16 cellular contexts compared by ENCODE assay signal in the genomic region with DNA sequence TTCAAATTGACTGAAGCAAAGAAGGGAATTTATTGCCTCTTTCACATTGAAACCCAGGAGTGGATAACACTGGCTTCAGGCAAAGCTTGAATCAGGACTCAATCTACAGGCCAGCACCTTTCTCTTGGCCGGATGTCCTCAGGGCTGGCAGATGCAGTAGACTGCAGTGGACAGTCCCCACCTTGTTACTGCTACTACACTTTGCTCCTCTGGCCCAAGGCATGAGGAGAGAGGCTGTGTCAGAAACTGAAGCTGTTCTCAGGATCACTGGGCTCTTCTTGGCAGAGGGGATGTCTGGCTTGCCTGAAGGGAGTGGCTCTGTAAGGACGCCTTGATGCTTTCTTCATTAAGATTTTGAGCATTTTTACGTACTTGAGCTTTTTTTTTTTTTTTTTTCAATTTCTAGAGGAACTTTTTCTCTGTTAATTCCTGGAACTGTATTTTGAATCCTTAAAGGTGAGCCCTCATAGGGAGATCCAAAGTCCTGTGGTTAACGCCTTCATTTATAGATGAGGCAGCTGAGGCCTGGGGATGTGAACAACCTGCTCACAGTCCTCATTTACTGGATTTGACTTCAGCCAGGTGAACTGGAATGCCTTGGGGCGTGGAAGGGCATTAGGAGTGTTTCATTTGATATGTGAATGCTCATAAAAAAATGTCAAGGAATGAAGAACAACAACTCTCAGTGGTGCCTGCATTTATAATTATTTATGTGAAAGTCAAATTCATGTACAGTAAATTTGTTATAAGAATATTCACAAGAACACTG. TPM values are rescaled to one million over a fixed set of nuclear protein-coding genes. Genes with fewer than 3 reads are reported as not detected.
A peak's percentile ranks its signal among the peaks of the same experiment; 100 is the strongest.
DNase-seq lines count a peak whose midpoint lies in the region; ATAC-seq, FAIRE-seq and TF ChIP-seq lines count a peak whose summit lies in the region.
"Had no signal": no experiment of that assay in that cellular context is flagged by ENCODE, and none has a peak within 500 bp of the region (broad histone marks: within the 10 kb centered on the region; RNA-seq: fewer than 3 reads in every experiment).

No MANE protein-coding gene starts in this region.

- peaks cover 7% of the 10 kb centered on the region; the same call in 1 of the 2 replicates for H3K4me1 ChIP-seq in PC-3 (ENCODE audit: insufficient read depth, low read length)
- H3K4me1 ChIP-seq in right cardiac atrium (ENCODE audit: control insufficient read depth, insufficient read depth, low read length) = peaks cover 3% of the 10 kb centered on the region
- H3K4me1 ChIP-seq in small intestine (ENCODE audit: control insufficient read depth in 2 of 2, insufficient read depth in 1 of 2, low read depth in 1 of 2, low read length in 1 of 2) = no peaks in the 10 kb centered on the region
- H3K4me1 ChIP-seq in neural progenitor cell = peaks cover 12% of the 10 kb centered on the region
- H3K4me1 ChIP-seq: tibial artery had no signal

- CTCF ChIA-PET in PC-3 (lab: Charles Lee) = interaction anchor here (0.6 kb wide), 1 partner anchor 149 kb away, joined by 5 read pairs; no protein-coding TSS in a partner anchor

- ATAC-seq in PC-3 (peak; percentile 27), right cardiac atrium (peak; percentile 26 to 43), GM18502 (IDR thresholded peaks at IDR 0.05; ENCODE audit: poor library complexity, unreplicated experiment) (no peak)

- TF ChIP-seq CTCF in PC-3 (conservative IDR thresholded peaks at IDR 0.05; ENCODE audit: low read depth, low read length) (no peak), neural progenitor cell (IDR thresholded peaks at IDR 0.05) (no peak)

- no peaks in the 10 kb centered on the region for H3K36me3 ChIP-seq in PC-3 (ENCODE audit: low read depth, low read length)
- H3K36me3 ChIP-seq in small intestine (ENCODE audit: control insufficient read depth in 2 of 2, insufficient read depth in 2 of 2, low read length in 2 of 2) = peaks cover 2 to 4% of the 10 kb centered on the region in 2 donors
- H3K36me3 ChIP-seq in neural progenitor cell = no peaks in the 10 kb centered on the region

- H3K27me3 Mint-ChIP-seq in activated T-cell treated with anti-CD3 and anti-CD28 coated beads, Interleukin-2, amount 50 U/mL, for 24 hours = no peaks in the 10 kb centered on the region
- peaks cover 2% of the 10 kb centered on the region for H3K27me3 Mint-ChIP-seq in neural progenitor cell (ENCODE audit: insufficient read depth, low read depth)

- H3K36me3 Mint-ChIP-seq in activated T-cell treated with anti-CD3 and anti-CD28 coated beads, Interleukin-2, amount 50 U/mL, for 24 hours (ENCODE audit: low read depth) = peaks cover 25% of the 10 kb centered on the region
- no peaks in the 10 kb centered on the region for H3K36me3 Mint-ChIP-seq in neural progenitor cell
- H3K36me3 Mint-ChIP-seq: brain had no signal

- H3K9ac ChIP-seq in PC-3 (ENCODE audit: low read length) = no peak overlapping the region
- H3K9ac ChIP-seq in neural progenitor cell = no peak overlapping the region

- WGBS in right cardiac atrium = 83% methylated on average over 5 of the region's 5 CpGs
- WGBS in small intestine, 3 donors = 25 to 61% (median 47%) methylated on average over 5 of the region's 5 CpGs

- FAIRE-seq in small intestine (lab: Jason Lieb, UNC) = no peak
- FAIRE-seq: GM12892 had no signal

- H3K4me1 Mint-ChIP-seq in activated T-cell treated with anti-CD3 and anti-CD28 coated beads, Interleukin-2, amount 50 U/mL, for 24 hours (ENCODE audit: low read depth) = peaks cover 52% of the 10 kb centered on the region
- peaks cover 11% of the 10 kb centered on the region for H3K4me1 Mint-ChIP-seq in neural progenitor cell

- POLR2A ChIA-PET in PC-3 (lab: Charles Lee; ENCODE audit: unreplicated experiment) = no interaction called here

- H3K9me2 ChIP-seq in PC-3 (replicated peaks; ENCODE audit: low read length) = no peaks in the 10 kb centered on the region

- H3K4me2 ChIP-seq in PC-3 (ENCODE audit: low read length) (0 out of 2 replicates have a peak overlapping the region, but pooled peaks have one; percentile 5), neural progenitor cell (no peak overlapping the region)

- BruUV-seq in PC-3 (replicated peaks; lab: Mats Ljungman, UMichigan) = no TSS peak

- H3K79me2 ChIP-seq in PC-3 (ENCODE audit: low read length) (no peaks in the 10 kb centered on the region), neural progenitor cell (ENCODE audit: low read depth) (no peaks in the 10 kb centered on the region)

- H4K20me1 ChIP-seq in PC-3 (ENCODE audit: low read length) (no peaks in the 10 kb centered on the region), neural progenitor cell (ENCODE audit: low read depth) (no peaks in the 10 kb centered on the region)

- H3K27ac ChIP-seq in PC-3 (ENCODE audit: low read length) = no peak overlapping the region
- peak overlapping the region; percentile 20 for H3K27ac ChIP-seq in right cardiac atrium (ENCODE audit: low read length)
- peak overlapping the region; percentile 67 to 83 for H3K27ac ChIP-seq in small intestine (ENCODE audit: low read depth in 1 of 2, low read length in 1 of 2)
- H3K27ac ChIP-seq in neural progenitor cell = no peak overlapping the region
- H3K27ac ChIP-seq: tibial artery had no signal

- DNase-seq in activated T-cell treated with anti-CD3 and anti-CD28 coated beads, Interleukin-2, amount 50 U/mL, for 24 hours = no peak
- DNase-seq in activated T-cell treated with anti-CD3 and anti-CD28 coated beads for 4 hours (no peak), PC-3 (peak; percentile 19), right cardiac atrium (no peak), small intestine (peak; percentile 93), neural progenitor cell (ENCODE audit: low spot score) (no peak)
- DNase-seq in stimulated activated naive CD4-positive, alpha-beta T cell (lab: John Stamatoyannopoulos, UW) = no peak
- DNase-seq: activated CD8-positive, alpha-beta memory T cell treated with anti-CD3 and anti-CD28 coated beads, Interleukin-2, amount 50 U/mL, for 4 hours; Karpas-422; mesenchymal stem cell; NCI-H2081 treated with DMSO at 0.1 percent for 48 hours; tibial artery had no signal

- intact Hi-C loops in PC-3 (cut with micrococcal nuclease) (no loop called here), right cardiac atrium (cut with DNase I) (no loop called here)

- H2AFZ ChIP-seq in PC-3 (ENCODE audit: low read length) (no peak overlapping the region), neural progenitor cell (replicated peaks) (no peak overlapping the region)

- H3K9me3 ChIP-seq in PC-3 (ENCODE audit: low read length) (no peaks in the 10 kb centered on the region), right cardiac atrium (ENCODE audit: control insufficient read depth, low read length) (no peaks in the 10 kb centered on the region), small intestine (ENCODE audit: control insufficient read depth, low read depth) (no peaks in the 10 kb centered on the region), neural progenitor cell (ENCODE audit: low read depth) (no peaks in the 10 kb centered on the region)
- H3K9me3 ChIP-seq: tibial artery had no signal

- H3K4me3 ChIP-seq in PC-3 (ENCODE audit: low read length) (no peak overlapping the region), right cardiac atrium (ENCODE audit: low read length) (no peak overlapping the region), small intestine (ENCODE audit: low read depth in 1 of 2, low read length in 2 of 2) (no peak overlapping the region), neural progenitor cell (no peak overlapping the region)
- H3K4me3 ChIP-seq: tibial artery had no signal

- H3K4me3 Mint-ChIP-seq in activated T-cell treated with anti-CD3 and anti-CD28 coated beads, Interleukin-2, amount 50 U/mL, for 24 hours = no peak overlapping the region
- H3K4me3 Mint-ChIP-seq in neural progenitor cell = no peak overlapping the region
- H3K4me3 Mint-ChIP-seq: brain, HFFc6 had no signal

- no peaks in the 10 kb centered on the region for H3K9me3 Mint-ChIP-seq in activated T-cell treated with anti-CD3 and anti-CD28 coated beads, Interleukin-2, amount 50 U/mL, for 24 hours
- H3K9me3 Mint-ChIP-seq in neural progenitor cell = no peaks in the 10 kb centered on the region
- H3K9me3 Mint-ChIP-seq: brain, HFFc6 had no signal

- H3K27ac Mint-ChIP-seq in activated T-cell treated with anti-CD3 and anti-CD28 coated beads, Interleukin-2, amount 50 U/mL, for 24 hours = peak overlapping the region; percentile 74
- H3K27ac Mint-ChIP-seq in neural progenitor cell = no peak overlapping the region
- H3K27ac Mint-ChIP-seq: HFFc6 had no signal

- H3K27me3 ChIP-seq in PC-3 (ENCODE audit: low read length) (no peaks in the 10 kb centered on the region), right cardiac atrium (ENCODE audit: control insufficient read depth, insufficient read depth) (no peaks in the 10 kb centered on the region), small intestine (ENCODE audit: control insufficient read depth in 2 of 2, insufficient read depth in 2 of 2, low read length in 2 of 2) (no peaks in the 10 kb centered on the region), neural progenitor cell (no peaks in the 10 kb centered on the region)
- H3K27me3 ChIP-seq: tibial artery had no signal

- no peaks in the 10 kb centered on the region for H3F3A ChIP-seq in PC-3 (ENCODE audit: low read length, unreplicated experiment)
- no peaks in the 10 kb centered on the region for H3F3A ChIP-seq in neural progenitor cell (ENCODE audit: low read depth)

RNA-seq across cellular contexts. Expression of gene CASP10, which starts 36.6 kb away (rescaled TPM):
- total RNA-seq in PC-3 (2014; rRNA removed) = 1.3 and 4.2 TPM in 2 replicates
- total RNA-seq in right cardiac atrium = 1 to 10 TPM; 5.3 to 6.8 (median 5.8) TPM
- 3.6 TPM for polyA plus RNA-seq in right cardiac atrium
- polyA plus RNA-seq in small intestine = 10 to 100 TPM; 11.6 to 21.7 (median 17.9) TPM
- 1.4 and 2.2 TPM in 2 replicates for total RNA-seq in neural progenitor cell (ENCODE audit: low replicate concordance)

RNA-seq across cellular contexts. Expression of gene CASP8, which starts 40.8 kb away (rescaled TPM):
- total RNA-seq in PC-3 (2014; rRNA removed) (22.2 and 29.4 TPM in 2 replicates), right cardiac atrium (1 to 10 TPM; 3.7 to 5.4 (median 4.7) TPM), neural progenitor cell (ENCODE audit: low replicate concordance) (2.1 and 3.1 TPM in 2 replicates)
- polyA plus RNA-seq in right cardiac atrium (2.6 TPM), small intestine (10 to 100 TPM; 14.1 to 24.4 (median 16.2) TPM)

Comparison
In these comparisons a context has a peak if more than half of its experiments do, and no peak if none do; other contexts are left out.
1. DNase-seq: peak in PC-3 (single experiment) and small intestine (single experiment); none in activated T-cell treated with anti-CD3 and anti-CD28 coated beads, Interleukin-2, amount 50 U/mL, for 24 hours (single experiment), activated T-cell treated with anti-CD3 and anti-CD28 coated beads for 4 hours (single experiment), right cardiac atrium (0 of 3), neural progenitor cell (single experiment) and stimulated activated naive CD4-positive, alpha-beta T cell (0 of 6).
2. H3K27ac ChIP-seq: peak in right cardiac atrium (single experiment) and small intestine (2 of 2); none in PC-3 (single experiment) and neural progenitor cell (single experiment).